19 cellular contexts compared by ENCODE assay signal in genomic region chr4:185896832-185897475, GRCh38.
DNase-seq lines count a peak whose midpoint lies in the region; ATAC-seq and TF ChIP-seq lines count a peak whose summit lies in the region.
"Had no signal": no experiment of that assay in that cellular context is flagged by ENCODE, and none has a peak within 500 bp of the region (broad histone marks: within the 10 kb centered on the region; RNA-seq: fewer than 3 reads in every experiment).

No MANE protein-coding gene starts in this region.

- no peak overlapping the region for H4K91ac ChIP-seq in H9 (ENCODE audit: insufficient read length, low read depth, low read length)

- H3T11ph ChIP-seq in H9 (ENCODE audit: low read length): no peak overlapping the region

- H3K4me1 Mint-ChIP-seq in H9 (peaks cover 22 to 29% of the 10 kb centered on the region in 2 experiments), memory B cell (peaks cover 13% of the 10 kb centered on the region), CD14-positive monocyte (peaks cover 6% of the 10 kb centered on the region), HFFc6 (ENCODE audit: low read depth) (no peaks in the 10 kb centered on the region)
- H3K4me1 Mint-ChIP-seq: T-cell had no signal

- H3K27ac Mint-ChIP-seq in H9: peak overlapping the region in 2 of 3 experiments; percentile 33 to 62; a peak in 3 of 7 replicates
- no peak overlapping the region for H3K27ac Mint-ChIP-seq in memory B cell
- H3K27ac Mint-ChIP-seq in CD14-positive monocyte: peak overlapping the region in 1 of 7 donors; percentile 6
- H3K27ac Mint-ChIP-seq in HFFc6: no peak overlapping the region
- H3K27ac Mint-ChIP-seq: natural killer cell, T-cell had no signal

- no peak overlapping the region for H3K27ac ChIP-seq in H9 (ENCODE audit: insufficient read length, low read depth, low read length)
- H3K27ac ChIP-seq: uterus had no signal

- no peak overlapping the region for H2BK15ac ChIP-seq in H9 (ENCODE audit: low read depth, low read length)

- no peak overlapping the region for H3K4ac ChIP-seq in H9 (ENCODE audit: low read depth, low read length)

- no peak for TF ChIP-seq CTCF in H9 (conservative IDR thresholded peaks at IDR 0.05)
- TF ChIP-seq CTCF in CD14-positive monocyte (IDR thresholded peaks at IDR 0.05): no peak
- TF ChIP-seq CTCF in HFFc6 (IDR thresholded peaks at IDR 0.05): no peak

- H2BK5ac ChIP-seq in H9 (ENCODE audit: insufficient read length, low read length): no peak overlapping the region

- no peaks in the 10 kb centered on the region for H3K4me1 ChIP-seq in H9 (ENCODE audit: insufficient read depth, low read length)
- H3K4me1 ChIP-seq: uterus had no signal

- H2BK120ac ChIP-seq in H9 (ENCODE audit: low read depth, low read length, poor library complexity, severe bottlenecking): no peak overlapping the region

- ATAC-seq in GM18861 (IDR thresholded peaks at IDR 0.05; ENCODE audit: unreplicated experiment) (peak; percentile 65), memory B cell (ENCODE audit: low read depth) (peak; percentile 56)
- ATAC-seq: left colon, T-cell had no signal

- H2AFZ ChIP-seq in H9 (ENCODE audit: low read length): no peak overlapping the region

- no peaks in the 10 kb centered on the region for H3K79me1 ChIP-seq in H9 (ENCODE audit: insufficient read depth, low read depth, low read length, poor library complexity, severe bottlenecking)

- H3K27me3 Mint-ChIP-seq in H9 (ENCODE audit: low read depth) (peaks cover 1% of the 10 kb centered on the region; the same call in 1 of the 2 replicates), memory B cell (peaks cover 11% of the 10 kb centered on the region), CD14-positive monocyte (ENCODE audit: low read depth in 3 of 3) (peaks cover 3 to 7% (median 7%) of the 10 kb centered on the region in 3 donors), HFFc6 (ENCODE audit: insufficient read depth) (peaks cover 12% of the 10 kb centered on the region)

- H3K14ac ChIP-seq in H9 (ENCODE audit: insufficient read depth, low read length): no peak overlapping the region; the same call in 1 of the 2 replicates

- no peaks in the 10 kb centered on the region for H3K23me2 ChIP-seq in H9 (ENCODE audit: insufficient read length, low read depth, low read length, poor library complexity, severe bottlenecking)

- H4K20me1 ChIP-seq in H9 (ENCODE audit: control insufficient read depth, insufficient read depth, insufficient read length): no peaks in the 10 kb centered on the region

- H3K23ac ChIP-seq in H9 (ENCODE audit: insufficient read length, low read depth, low read length): no peak overlapping the region

- WGBS in H9 (ENCODE audit: extremely low coverage, insufficient read length, low lambda C conversion rate): no CpG with 5 or more reads among the region's 10 CpGs

- H3K9me3 Mint-ChIP-seq in H9 (peaks cover 21 to 22% of the 10 kb centered on the region in 2 experiments), memory B cell (no peaks in the 10 kb centered on the region), CD14-positive monocyte (peaks cover 0 to 6% (median 2%) of the 10 kb centered on the region in 7 donors), HFFc6 (no peaks in the 10 kb centered on the region)
- H3K9me3 Mint-ChIP-seq: natural killer cell, T-cell had no signal

- no peak overlapping the region for H3K4me3 ChIP-seq in Jurkat, Clone E6-1 (ENCODE audit: low read length)
- H3K4me3 ChIP-seq: uterus had no signal

- intact Hi-C loops in CD14-positive monocyte (cut with micrococcal nuclease): no loop called here

- H3K4me2 ChIP-seq in H9 (ENCODE audit: insufficient read depth, insufficient read length, low read length): no peak overlapping the region

- H3K9me3 ChIP-seq in H9 (ENCODE audit: control insufficient read depth, low read depth, low read length): no peaks in the 10 kb centered on the region
- H3K9me3 ChIP-seq: uterus had no signal

- no peak overlapping the region for H3K18ac ChIP-seq in H9 (ENCODE audit: insufficient read length, low read depth, low read length)

- no peak overlapping the region for H3K9ac ChIP-seq in H9 (ENCODE audit: extremely low read depth, insufficient read length, low read length)

- no peak for DNase-seq in H9
- DNase-seq in Jurkat, Clone E6-1 (ENCODE audit: low read depth, low spot score): peak; percentile 78
- DNase-seq in memory B cell (ENCODE audit: low spot score in 2 of 2): no peak
- no peak for DNase-seq in CD14-positive monocyte (ENCODE audit: low spot score)
- DNase-seq in NCI-H2081 (lab: John Stamatoyannopoulos, UW): no peak
- DNase-seq in SHP77 (lab: John Stamatoyannopoulos, UW): no peak
- DNase-seq in HFFc6: no peak
- DNase-seq: activated CD4-positive, CD25-positive, alpha-beta regulatory T cell treated with anti-CD3 and anti-CD28 coated beads, Interleukin-2, amount 50 U/mL, for 72 hours; activated T-cell treated with anti-CD3 and anti-CD28 coated beads for 4 hours; AML-193; left colon; natural killer cell; NCI-H1105; NCI-H2227 treated with DMSO at 0.1 percent for 48 hours; retina; stimulated activated CD4-positive, alpha-beta T cell treated with anti-CD3 and anti-CD28 coated beads, Interleukin-1b, Interleukin-23, amount 100 ng/mL, for 48 hours; T-cell; uterus had no signal

- H4K5ac ChIP-seq in H9 (ENCODE audit: insufficient read length, low read depth, low read length): no peak overlapping the region

- H3K4me3 Mint-ChIP-seq in H9 (no peak overlapping the region), memory B cell (no peak overlapping the region), CD14-positive monocyte (no peak overlapping the region), HFFc6 (no peak overlapping the region)
- H3K4me3 Mint-ChIP-seq: natural killer cell, T-cell had no signal

- H2AK5ac ChIP-seq in H9 (ENCODE audit: insufficient read length, low read length): no peak overlapping the region

- H3K56ac ChIP-seq in H9 (ENCODE audit: insufficient read length, low read depth, low read length): no peak overlapping the region

- H3K36me3 Mint-ChIP-seq in H9 (ENCODE audit: insufficient read depth in 1 of 3, low read depth in 3 of 3): peaks cover 9 to 28% (median 22%) of the 10 kb centered on the region in 3 experiments
- H3K36me3 Mint-ChIP-seq in memory B cell: no peaks in the 10 kb centered on the region
- H3K36me3 Mint-ChIP-seq in CD14-positive monocyte: no peaks in the 10 kb centered on the region
- no peaks in the 10 kb centered on the region for H3K36me3 Mint-ChIP-seq in HFFc6 (ENCODE audit: low read depth)
- H3K36me3 Mint-ChIP-seq: natural killer cell, T-cell had no signal

- H2BK12ac ChIP-seq in H9 (ENCODE audit: insufficient read length, low read depth, low read length): no peak overlapping the region

- H3K79me2 ChIP-seq in H9 (ENCODE audit: insufficient read depth, low read length): no peaks in the 10 kb centered on the region

- H2BK20ac ChIP-seq in H9 (ENCODE audit: low read depth, low read length, poor library complexity, severe bottlenecking): no peak overlapping the region

- H3K27me3 ChIP-seq in H9 (ENCODE audit: insufficient read depth, low read length): no peaks in the 10 kb centered on the region
- H3K27me3 ChIP-seq: uterus had no signal

- no peak overlapping the region for H4K8ac ChIP-seq in H9 (replicated peaks; ENCODE audit: insufficient read length, low read depth, low read length)

Comparison
In these comparisons a context has a peak if more than half of its experiments do, and no peak if none do; other contexts are left out.
1. H3K27ac Mint-ChIP-seq: peak in H9 (2 of 3); none in memory B cell (single experiment) and HFFc6 (single experiment).